20 cellular contexts compared by ENCODE assay signal in the genomic region with DNA sequence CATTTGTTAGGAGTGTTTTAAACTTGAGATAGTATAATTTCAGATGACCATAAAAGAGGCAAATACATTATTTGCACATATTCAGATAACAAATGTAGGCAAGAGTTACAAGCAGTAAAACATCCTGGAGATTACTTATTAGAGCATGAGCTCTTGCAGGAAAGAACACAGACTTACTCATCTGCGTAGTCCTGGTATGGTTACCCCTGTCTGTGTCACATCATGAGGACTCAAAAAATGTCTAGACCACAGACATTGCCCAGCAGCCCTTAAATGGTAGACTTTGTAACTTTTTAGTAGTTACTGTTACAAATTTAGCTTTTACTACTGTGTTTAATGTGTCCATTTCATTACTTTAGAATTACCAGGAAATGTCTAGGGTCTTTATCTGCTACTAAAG.
DNase-seq lines count a peak whose midpoint lies in the region; ATAC-seq lines count a peak whose summit lies in the region.
"Had no signal": no experiment of that assay in that cellular context is flagged by ENCODE, and none has a peak within 500 bp of the region (broad histone marks: within the 10 kb centered on the region; RNA-seq: fewer than 3 reads in every experiment).

No MANE protein-coding gene starts in this region.

- no peak for DNase-seq in stimulated activated naive CD8-positive, alpha-beta T cell treated with anti-CD3 and anti-CD28 coated beads, Interleukin-15, amount 100 ng/mL, for 72 hours
- no peak for DNase-seq in stimulated activated naive CD8-positive, alpha-beta T cell treated with anti-CD3 and anti-CD28 coated beads, Interleukin-15, Interleukin-2, amounts not matched to agents 100 U/mL and 50 U/mL, for 24 hours
- DNase-seq in amniotic epithelial cell (ENCODE audit: low read depth) (peak; percentile 31), kidney glomerular epithelial cell (lab: John Stamatoyannopoulos, UW) (peak; percentile 59), GM19240 (ENCODE audit: insufficient read length, low spot score) (no peak), pons (ENCODE audit: low spot score) (no peak), amygdala (lab: John Stamatoyannopoulos, UW) (no peak)
- DNase-seq: AML-193, Caco-2, IMR-90, Karpas-422, MM.1S, NCI-H1105, NCI-H1694 treated with DMSO at 0.1 percent for 48 hours, NCI-H2107, NCI-H226, NCI-H524 treated with DMSO at 0.1 percent for 48 hours had no signal

- no peaks in the 10 kb centered on the region for H3K27me3 Mint-ChIP-seq in stimulated activated naive CD8-positive, alpha-beta T cell treated with anti-CD3 and anti-CD28 coated beads, Interleukin-15, amount 100 ng/mL, for 72 hours

- H3K9me3 Mint-ChIP-seq in stimulated activated naive CD8-positive, alpha-beta T cell treated with anti-CD3 and anti-CD28 coated beads, Interleukin-15, amount 100 ng/mL, for 72 hours = no peaks in the 10 kb centered on the region

- no peak overlapping the region for H3K27ac Mint-ChIP-seq in stimulated activated naive CD8-positive, alpha-beta T cell treated with anti-CD3 and anti-CD28 coated beads, Interleukin-15, amount 100 ng/mL, for 72 hours

- H3K4me1 Mint-ChIP-seq in stimulated activated naive CD8-positive, alpha-beta T cell treated with anti-CD3 and anti-CD28 coated beads, Interleukin-15, amount 100 ng/mL, for 72 hours = no peaks in the 10 kb centered on the region

- ATAC-seq in stimulated activated naive CD8-positive, alpha-beta T cell treated with anti-CD3 and anti-CD28 coated beads, Interleukin-15, amount 100 ng/mL, for 72 hours = peak; percentile 80
- ATAC-seq in stimulated activated naive CD8-positive, alpha-beta T cell treated with anti-CD3 and anti-CD28 coated beads, Interleukin-15, Interleukin-2, amounts not matched to agents 100 U/mL and 50 U/mL, for 24 hours = no peak
- ATAC-seq in HG02623 (IDR thresholded peaks at IDR 0.05; ENCODE audit: unreplicated experiment) = no peak
- ATAC-seq: Panc1, Right ventricle myocardium inferior had no signal

- H3K4me3 Mint-ChIP-seq in stimulated activated naive CD8-positive, alpha-beta T cell treated with anti-CD3 and anti-CD28 coated beads, Interleukin-15, amount 100 ng/mL, for 72 hours = no peak overlapping the region

Comparison
In these comparisons a context has a peak if more than half of its experiments do, and no peak if none do; other contexts are left out.
1. DNase-seq: peak in amniotic epithelial cell (single experiment) and kidney glomerular epithelial cell (single experiment); none in stimulated activated naive CD8-positive, alpha-beta T cell treated with anti-CD3 and anti-CD28 coated beads, Interleukin-15, amount 100 ng/mL, for 72 hours (0 of 2), stimulated activated naive CD8-positive, alpha-beta T cell treated with anti-CD3 and anti-CD28 coated beads, Interleukin-15, Interleukin-2, amounts not matched to agents 100 U/mL and 50 U/mL, for 24 hours (single experiment), GM19240 (single experiment), pons (single experiment) and amygdala (0 of 56).